10 cellular contexts compared by ENCODE assay signal in genomic region chr1:226678701-226679100, GRCh38.
DNase-seq lines count a peak whose midpoint lies in the region; ATAC-seq and TF ChIP-seq lines count a peak whose summit lies in the region.
"Had no signal": no experiment of that assay in that cellular context is flagged by ENCODE, and none has a peak within 500 bp of the region (broad histone marks: within the 10 kb centered on the region; RNA-seq: fewer than 3 reads in every experiment).

No MANE protein-coding gene starts in this region.

- peak; percentile 51 for DNase-seq in activated CD4-positive, alpha-beta T cell treated with anti-CD3 and anti-CD28 coated beads, Interleukin-2, amount 10 ng/mL, durations not matched to agents 7 days and 5 days
- no peak for DNase-seq in activated CD4-positive, alpha-beta T cell treated with anti-CD3 and anti-CD28 coated beads for 1 hour
- DNase-seq in lower lobe of right lung (no peak), NCI-H524 (lab: John Stamatoyannopoulos, UW) (no peak), esophagus muscularis mucosa (ENCODE audit: extremely low spot score) (no peak)
- DNase-seq: GDM1, WERI-Rb-1 had no signal

- peak overlapping the region; percentile 23 for H3K4me3 Mint-ChIP-seq in activated CD4-positive, alpha-beta T cell treated with anti-CD3 and anti-CD28 coated beads, Interleukin-2, amount 10 ng/mL, durations not matched to agents 7 days and 5 days
- peak overlapping the region; percentile 91 for H3K4me3 Mint-ChIP-seq in activated T-helper 17 cell treated with anti-CD3 and anti-CD28 coated beads, Interleukin-2, amount 50 U/mL, for 72 hours

- H3K27me3 Mint-ChIP-seq in activated CD4-positive, alpha-beta T cell treated with anti-CD3 and anti-CD28 coated beads, Interleukin-2, amount 10 ng/mL, durations not matched to agents 7 days and 5 days = no peaks in the 10 kb centered on the region
- no peaks in the 10 kb centered on the region for H3K27me3 Mint-ChIP-seq in activated T-helper 17 cell treated with anti-CD3 and anti-CD28 coated beads, Interleukin-2, amount 50 U/mL, for 72 hours

- WGBS in esophagus muscularis mucosa = 65% methylated on average over 6 of the region's 8 CpGs

- no peak for TF ChIP-seq EP300 in esophagus muscularis mucosa (IDR thresholded peaks at IDR 0.05)

- intact Hi-C loops in lower lobe of right lung (cut with DNase I) (no loop called here), esophagus muscularis mucosa (cut with DNase I) (no loop called here)

- no peak for TF ChIP-seq CTCF in lower lobe of right lung (IDR thresholded peaks at IDR 0.05)
- no peak for TF ChIP-seq CTCF in esophagus muscularis mucosa (IDR thresholded peaks at IDR 0.05)

- H3K36me3 Mint-ChIP-seq in activated CD4-positive, alpha-beta T cell treated with anti-CD3 and anti-CD28 coated beads, Interleukin-2, amount 10 ng/mL, durations not matched to agents 7 days and 5 days (ENCODE audit: low read depth) = peaks cover 25% of the 10 kb centered on the region
- peaks cover 45% of the 10 kb centered on the region for H3K36me3 Mint-ChIP-seq in activated T-helper 17 cell treated with anti-CD3 and anti-CD28 coated beads, Interleukin-2, amount 50 U/mL, for 72 hours (ENCODE audit: low read depth)

- H3K4me3 ChIP-seq in lower lobe of right lung (no peak overlapping the region), stomach smooth muscle (ENCODE audit: low read length in 2 of 2) (no peak overlapping the region), esophagus muscularis mucosa (no peak overlapping the region)

- H3K27ac ChIP-seq in lower lobe of right lung (peak overlapping the region; percentile 92), stomach smooth muscle (ENCODE audit: low read length) (peak overlapping the region; percentile 93), esophagus muscularis mucosa (replicated peaks in 1 of 4) (peak overlapping the region in 1 of 4 donors; percentile 100)
- H3K27ac ChIP-seq: WERI-Rb-1 had no signal

- H3K27me3 ChIP-seq in lower lobe of right lung (ENCODE audit: low read depth) (no peaks in the 10 kb centered on the region), stomach smooth muscle (ENCODE audit: control insufficient read depth in 1 of 2, insufficient read depth in 2 of 2, low read length in 2 of 2) (no peaks in the 10 kb centered on the region), esophagus muscularis mucosa (no peaks in the 10 kb centered on the region)

- no peak overlapping the region for H3K9ac ChIP-seq in stomach smooth muscle (ENCODE audit: low read length in 2 of 2)

- peaks cover 97% of the 10 kb centered on the region for H3K4me1 Mint-ChIP-seq in activated CD4-positive, alpha-beta T cell treated with anti-CD3 and anti-CD28 coated beads, Interleukin-2, amount 10 ng/mL, durations not matched to agents 7 days and 5 days
- H3K4me1 Mint-ChIP-seq in activated T-helper 17 cell treated with anti-CD3 and anti-CD28 coated beads, Interleukin-2, amount 50 U/mL, for 72 hours = peaks cover 66% of the 10 kb centered on the region

- peak overlapping the region; percentile 90 for H3K27ac Mint-ChIP-seq in activated CD4-positive, alpha-beta T cell treated with anti-CD3 and anti-CD28 coated beads, Interleukin-2, amount 10 ng/mL, durations not matched to agents 7 days and 5 days
- peak overlapping the region; percentile 97 for H3K27ac Mint-ChIP-seq in activated T-helper 17 cell treated with anti-CD3 and anti-CD28 coated beads, Interleukin-2, amount 50 U/mL, for 72 hours

- peak; percentile 15 for ATAC-seq in activated T-helper 17 cell treated with anti-CD3 and anti-CD28 coated beads, Interleukin-2, amount 50 U/mL, for 72 hours (replicated peaks)
- no peak for ATAC-seq in lower lobe of right lung
- no peak for ATAC-seq in HG02970 (IDR thresholded peaks at IDR 0.05; ENCODE audit: low FRiP score, unreplicated experiment)

- H3K4me1 ChIP-seq in lower lobe of right lung (peaks cover 90% of the 10 kb centered on the region), stomach smooth muscle (ENCODE audit: control insufficient read depth, insufficient read depth, low read length) (peaks cover 97% of the 10 kb centered on the region), esophagus muscularis mucosa (peaks cover 0 to 95% (median 0%) of the 10 kb centered on the region in 4 donors)

- no peak for TF ChIP-seq POLR2A in esophagus muscularis mucosa (IDR thresholded peaks at IDR 0.05; ENCODE audit: low read depth)

- POLR2A ChIA-PET in activated CD4-positive, alpha-beta T cell treated with anti-CD3 and anti-CD28 coated beads, Interleukin-2, amount 10 ng/mL, durations not matched to agents 7 days and 5 days (lab: Charles Lee) = no interaction called here

- no peaks in the 10 kb centered on the region for H3K36me3 ChIP-seq in lower lobe of right lung
- no peaks in the 10 kb centered on the region for H3K36me3 ChIP-seq in stomach smooth muscle (ENCODE audit: control insufficient read depth in 2 of 2, insufficient read depth in 2 of 2, low read length in 2 of 2)
- no peaks in the 10 kb centered on the region for H3K36me3 ChIP-seq in esophagus muscularis mucosa
- H3K36me3 ChIP-seq: WERI-Rb-1 had no signal

- H3K9me3 Mint-ChIP-seq in activated CD4-positive, alpha-beta T cell treated with anti-CD3 and anti-CD28 coated beads, Interleukin-2, amount 10 ng/mL, durations not matched to agents 7 days and 5 days = no peaks in the 10 kb centered on the region
- peaks cover 4% of the 10 kb centered on the region for H3K9me3 Mint-ChIP-seq in activated T-helper 17 cell treated with anti-CD3 and anti-CD28 coated beads, Interleukin-2, amount 50 U/mL, for 72 hours

- CTCF ChIA-PET in activated CD4-positive, alpha-beta T cell treated with anti-CD3 and anti-CD28 coated beads, Interleukin-2, amount 10 ng/mL, durations not matched to agents 7 days and 5 days (lab: Charles Lee) = interaction anchor here (0.8 to 3.2 kb wide), 7 partner anchors 9 to 149 kb away, joined by 3 to 15 read pairs (median 3); no protein-coding TSS in a partner anchor

- H3K9me3 ChIP-seq in lower lobe of right lung = no peaks in the 10 kb centered on the region
- no peaks in the 10 kb centered on the region for H3K9me3 ChIP-seq in stomach smooth muscle (ENCODE audit: control insufficient read depth in 2 of 2, low read length in 2 of 2)
- no peaks in the 10 kb centered on the region for H3K9me3 ChIP-seq in esophagus muscularis mucosa
